ENCODE assay signal across 18 cellular contexts in the genomic region with DNA sequence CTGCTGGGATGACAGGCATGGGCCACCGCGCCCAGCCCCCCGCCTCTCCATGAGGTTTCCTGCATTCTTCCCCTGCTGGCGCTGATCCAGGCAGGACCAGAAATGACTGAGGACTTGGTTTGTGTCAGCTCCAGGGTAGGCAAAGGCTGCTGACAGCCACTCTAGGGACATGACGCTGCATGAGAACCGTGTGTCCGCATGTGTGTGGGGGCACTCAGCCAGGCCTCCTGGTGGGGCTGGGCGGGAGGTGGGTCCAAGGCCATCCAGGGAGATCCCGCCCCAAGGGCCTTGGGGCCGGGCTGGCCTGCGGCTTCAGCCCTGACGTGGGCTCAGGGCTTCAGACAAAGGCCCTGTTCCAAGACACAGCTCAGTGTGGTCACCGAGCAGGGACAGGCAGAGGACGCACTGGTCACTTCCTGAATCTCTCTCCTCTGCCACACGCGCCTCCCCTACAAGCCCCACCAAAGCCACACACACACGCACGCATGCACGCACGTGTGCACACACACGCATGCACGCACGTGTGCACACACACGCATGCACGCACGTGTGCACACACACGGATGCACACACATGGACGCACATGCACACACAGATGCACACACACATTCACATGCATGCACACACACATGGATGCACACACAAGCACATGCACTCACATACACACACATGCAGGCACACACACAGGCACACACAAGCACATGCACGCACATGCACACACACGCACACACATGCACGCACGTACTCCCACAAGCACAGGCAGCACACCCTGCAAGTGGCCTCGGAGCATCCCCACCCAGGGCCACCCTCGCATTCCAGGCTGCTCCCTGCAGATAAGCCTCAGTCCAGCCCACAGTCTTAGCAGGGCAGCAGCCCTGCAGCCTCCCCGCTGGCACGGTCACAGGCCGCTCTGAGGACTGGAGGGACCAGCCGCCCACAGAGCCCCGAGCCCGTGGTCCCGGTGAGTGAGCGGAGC. TPM values are rescaled to one million over a fixed set of nuclear protein-coding genes. Genes with fewer than 3 reads are reported as not detected.
A peak's percentile ranks its signal among the peaks of the same experiment; 100 is the strongest.
DNase-seq lines count a peak whose midpoint lies in the region; ATAC-seq, FAIRE-seq and TF ChIP-seq lines count a peak whose summit lies in the region.
"Had no signal": no experiment of that assay in that cellular context is flagged by ENCODE, and none has a peak within 500 bp of the region (broad histone marks: within the 10 kb centered on the region; RNA-seq: fewer than 3 reads in every experiment).

No MANE protein-coding gene starts in this region.

- TF ChIP-seq EP300 in H1 (IDR thresholded peaks at IDR 0.05; ENCODE audit: borderline replicate concordance in 1 of 2, low read depth in 2 of 2, low read length in 2 of 2) = no peak

- H3K27me3 ChIP-seq in H1 (replicated peaks in 1 of 4; ENCODE audit: control insufficient read depth in 3 of 4, extremely low read depth in 1 of 4, insufficient read depth in 3 of 4, low read length in 3 of 4) = no peaks in the 10 kb centered on the region

- H2BK120ac ChIP-seq in H1 (replicated peaks; ENCODE audit: low read depth, low read length) = no peak overlapping the region

- peak overlapping the region; percentile 78 for H3K4ac ChIP-seq in H1 (replicated peaks; ENCODE audit: insufficient read length, low read depth, low read length)

- H3K27me3 Mint-ChIP-seq in type B pancreatic cell = no peaks in the 10 kb centered on the region
- H3K27me3 Mint-ChIP-seq: B cell had no signal

- no peak overlapping the region for H4K5ac ChIP-seq in H1 (ENCODE audit: insufficient read length, low read depth, low read length)

- no peak overlapping the region for H3K23ac ChIP-seq in H1 (ENCODE audit: insufficient read length)

- H3K36me3 Mint-ChIP-seq in type B pancreatic cell = no peaks in the 10 kb centered on the region
- H3K36me3 Mint-ChIP-seq: naive B cell had no signal

- H4K20me1 ChIP-seq in H1 (replicated peaks in 1 of 2; ENCODE audit: control insufficient read depth in 1 of 2, insufficient read depth in 2 of 2, low read length in 2 of 2) = peaks cover 2 to 5% of the 10 kb centered on the region in 2 experiments

- H3K56ac ChIP-seq in H1 (replicated peaks; ENCODE audit: insufficient read length, low read depth, low read length) = no peak overlapping the region

- no peak for TF ChIP-seq RAD21 in H1 (IDR thresholded peaks at IDR 0.05 in 1 of 2, conservative IDR thresholded peaks at IDR 0.05 in 1 of 2; ENCODE audit: low read depth in 2 of 2, low read length in 2 of 2)

- H3K9me3 Mint-ChIP-seq in type B pancreatic cell = no peaks in the 10 kb centered on the region
- H3K9me3 Mint-ChIP-seq: HFFc6 had no signal

- peaks cover 13% of the 10 kb centered on the region for H3K4me1 Mint-ChIP-seq in type B pancreatic cell (ENCODE audit: unreplicated experiment)
- H3K4me1 Mint-ChIP-seq: B cell had no signal

- no peak overlapping the region; the same call in 1 of the 2 replicates for H3K18ac ChIP-seq in H1 (ENCODE audit: extremely low read depth, low read length)

- CTCF ChIA-PET in HEK293 (lab: Yijun Ruan, JAX) (interaction anchor here (0.6 to 0.7 kb wide), 2 partner anchors 104 to 146 kb away, joined by 3 read pairs; no protein-coding TSS in a partner anchor), H1 (lab: Charles Lee; ENCODE audit: partially characterized antibody) (interaction anchor here (3.2 kb wide), 1 partner anchor 11 kb away, joined by 11 read pairs; no protein-coding TSS in a partner anchor)

- no peak overlapping the region for H3K4me3 Mint-ChIP-seq in type B pancreatic cell
- H3K4me3 Mint-ChIP-seq: B cell, HFFc6, naive B cell had no signal

- H3K4me3 ChIP-seq in AG10803 (ENCODE audit: low read length) (no peak overlapping the region), HEK293 (ENCODE audit: low read depth, low read length) (no peak overlapping the region), H1 (ENCODE audit: extremely low read depth in 1 of 4, insufficient read depth in 2 of 4, low read depth in 3 of 4, low read length in 4 of 4) (no peak overlapping the region)
- H3K4me3 ChIP-seq: SJCRH30 had no signal

- POLR2A ChIA-PET in HEK293 (lab: Yijun Ruan, JAX) (interaction anchor here (0.6 kb wide), 1 partner anchor 57 kb away, joined by 6 read pairs; no protein-coding TSS in a partner anchor), H1 (lab: Charles Lee; ENCODE audit: partially characterized antibody) (interaction anchor here (0.7 to 2.0 kb wide), 5 partner anchors 16 to 241 kb away, joined by 3 to 8 read pairs (median 3); no protein-coding TSS in a partner anchor)

- H3K79me2 ChIP-seq in H1 (ENCODE audit: control insufficient read depth in 1 of 2, insufficient read depth in 2 of 2, low read length in 2 of 2) = no peaks in the 10 kb centered on the region

- peak overlapping the region; percentile 75; the same call in 1 of the 2 replicates for H2BK5ac ChIP-seq in H1 (ENCODE audit: low read depth, low read length)

- H2BK15ac ChIP-seq in H1 (ENCODE audit: low read length) = no peak overlapping the region; the same call in 1 of the 2 replicates

- H3K9ac ChIP-seq in H1 (replicated peaks in 1 of 4; ENCODE audit: extremely low read depth in 1 of 4, low read depth in 3 of 4, low read length in 3 of 4) = no peak overlapping the region; a peak in 1 of 7 replicates

- H4K91ac ChIP-seq in H1 (replicated peaks; ENCODE audit: insufficient read length, low read length) = no peak overlapping the region

- 0 out of 2 replicates have a peak overlapping the region, but pooled peaks have one; percentile 72 for H2BK20ac ChIP-seq in H1 (ENCODE audit: low read length)

- H3K4me1 ChIP-seq in HEK293 (ENCODE audit: control insufficient read depth, insufficient read depth, low read length) = no peaks in the 10 kb centered on the region
- H3K4me1 ChIP-seq in H1 (replicated peaks in 1 of 4; ENCODE audit: control insufficient read depth in 3 of 4, insufficient read depth in 4 of 4, low read length in 3 of 4) = no peaks in the 10 kb centered on the region; a peak in 1 of 7 replicates

- no peak overlapping the region for H3K4me2 ChIP-seq in H1 (ENCODE audit: insufficient read depth in 1 of 2, low read depth in 2 of 2, low read length in 2 of 2)

- no peak for TF ChIP-seq CTCF in AG10803 (conservative IDR thresholded peaks at IDR 0.05; ENCODE audit: low read length)
- no peak for TF ChIP-seq CTCF in HEK293 (tag by site-specific recombination; IDR thresholded peaks at IDR 0.05)
- no peak for TF ChIP-seq CTCF in H1 (IDR thresholded peaks at IDR 0.05; ENCODE audit: control extremely low read depth in 1 of 3, insufficient read depth in 1 of 3, low read depth in 1 of 3, low read length in 3 of 3)
- TF ChIP-seq CTCF in type B pancreatic cell (conservative IDR thresholded peaks at IDR 0.05) = no peak

- peak overlapping the region; percentile 97; the same call in 1 of the 2 replicates for H2BK12ac ChIP-seq in H1 (ENCODE audit: low read depth, low read length)

- DNase-seq in AG10803 (ENCODE audit: low read depth) (peak; percentile 31), H1 (ENCODE audit: low read depth in 1 of 2, low spot score in 2 of 2) (no peak), lung microvascular endothelial cell (ENCODE audit: low read depth in 2 of 2) (peak; percentile 59 to 81), T-helper 1 cell (no peak), type B pancreatic cell (ENCODE audit: extremely low spot score, unreplicated experiment) (no peak), ureter (ENCODE audit: low spot score) (no peak)
- DNase-seq: activated effector memory CD4-positive, alpha-beta T cell treated with anti-CD3 and anti-CD28 coated beads, Interleukin-2, amount 50 U/mL, for 16 hours; HFFc6; naive B cell; NCI-H1417 treated with DMSO at 0.1 percent for 48 hours; NCI-H510A; SJCRH30 had no signal

- no peaks in the 10 kb centered on the region for H3K79me1 ChIP-seq in H1 (ENCODE audit: low read depth, low read length)

- 93% methylated on average over 42 of the region's 42 CpGs; no CpG with 5 or more reads in 1 of the 2 experiments for WGBS in H1 (ENCODE audit: extremely low coverage in 1 of 2, insufficient coverage in 1 of 2, insufficient read length in 1 of 2, insufficient replicate concordance in 2 of 2, low coverage in 1 of 2, low lambda C conversion rate in 2 of 2, missing lambda C conversion rate in 1 of 2), 2 experiments

- ATAC-seq in GM21423 (IDR thresholded peaks at IDR 0.05; ENCODE audit: unreplicated experiment) = no peak

- no peak for TF ChIP-seq POLR2A in H1 (IDR thresholded peaks at IDR 0.05; ENCODE audit: control extremely low read depth in 1 of 2, low read depth in 2 of 2, low read length in 2 of 2)

- no peak for FAIRE-seq in H1 (lab: Jason Lieb, UNC)
- FAIRE-seq: G401.6, islet of Langerhans had no signal

- H3K23me2 ChIP-seq in H1 (ENCODE audit: low read depth, low read length) = no peaks in the 10 kb centered on the region

- no peak overlapping the region for H3K14ac ChIP-seq in H1 (ENCODE audit: insufficient read length)

- no peak overlapping the region for H2AFZ ChIP-seq in H1 (ENCODE audit: low read length)

- H4K8ac ChIP-seq in H1 (ENCODE audit: extremely low read depth, insufficient read depth, low read length) = peak overlapping the region; percentile 79

- no peak overlapping the region for H3K27ac Mint-ChIP-seq in type B pancreatic cell
- H3K27ac Mint-ChIP-seq: B cell, HFFc6, naive B cell had no signal

- H2AK5ac ChIP-seq in H1 (ENCODE audit: low read depth, low read length) = peak overlapping the region; percentile 94; the same call in 1 of the 2 replicates

- H3K9me3 ChIP-seq in HEK293 (ENCODE audit: control insufficient read depth, insufficient read depth, low read depth, low read length) (no peaks in the 10 kb centered on the region), H1 (ENCODE audit: insufficient read depth in 2 of 2, low read depth in 1 of 2, low read length in 1 of 2) (no peaks in the 10 kb centered on the region)
- H3K9me3 ChIP-seq: SJCRH30 had no signal

- H3K36me3 ChIP-seq in HEK293 (ENCODE audit: control insufficient read depth in 2 of 2, insufficient read depth in 1 of 2, low read length in 2 of 2) = peaks cover 0 to 8% of the 10 kb centered on the region in 2 experiments; a peak in 1 of 3 replicates
- H3K36me3 ChIP-seq in H1 (ENCODE audit: control insufficient read depth in 2 of 4, insufficient read depth in 4 of 4, low read length in 3 of 4) = peaks cover 0 to 3% (median 0%) of the 10 kb centered on the region in 4 experiments; a peak in 3 of 8 replicates
- H3K36me3 ChIP-seq: SJCRH30 had no signal

- H3K27ac ChIP-seq in HEK293 (ENCODE audit: extremely low read depth, low read depth, low read length) = no peak overlapping the region
- H3K27ac ChIP-seq in H1 (ENCODE audit: low read depth, low read length) = no peak overlapping the region
- H3K27ac ChIP-seq: SJCRH30 had no signal

RNA-seq across cellular contexts. Expression of gene TMEM204, which starts 5.3 kb away (rescaled TPM):
- not detected in 2 replicates for total RNA-seq in H1 (2021; fragmentation: NEBNext Ultra II Directional; extraction: Animal tissue kit (Norgen Biotek cat#: 25700))
- polyA plus RNA-seq in H1 (2011; rRNA removed) = 0.03 TPM in 1 of 2 replicates, not detected in the other
- 0.05 TPM for polyA plus RNA-seq in H1 (2011; cell fraction: cytosol; rRNA removed)
- polyA plus RNA-seq in H1 (2011; cell fraction: nucleus; rRNA removed) = not detected
- 0.12 to 0.37 TPM (median 0.21 TPM) in 4 replicates for polyA plus RNA-seq in H1 (2012, experiment 1 of 2)
- 0.16 TPM for polyA plus RNA-seq in H1 (2012, experiment 2 of 2)
- 0.08 TPM for polyA plus RNA-seq in H1 (2013, experiment 1 of 2)
- polyA plus RNA-seq in H1 (2013, experiment 2 of 2) = 0.02 TPM
- not detected in 2 replicates for polyA minus RNA-seq in H1 (2011; rRNA and poly(A)+ RNA removed)
- not detected for polyA minus RNA-seq in H1 (2011; cell fraction: cytosol; rRNA and poly(A)+ RNA removed)
- not detected for polyA minus RNA-seq in H1 (2011; cell fraction: nucleus; rRNA and poly(A)+ RNA removed)
- total RNA-seq in lung microvascular endothelial cell = 89.6 and 101 TPM in 2 replicates
- total RNA-seq in type B pancreatic cell (ENCODE audit: low replicate concordance) = 1.0 TPM in 1 of 2 replicates, not detected in the other
- total RNA-seq in ureter = 32.8 TPM

RNA-seq across cellular contexts. Expression of gene TELO2, which starts 35.0 kb away (rescaled TPM):
- 64.8 and 66.4 TPM in 2 replicates for total RNA-seq in H1 (2021; fragmentation: NEBNext Ultra II Directional; extraction: Animal tissue kit (Norgen Biotek cat#: 25700))
- polyA plus RNA-seq in H1 (2011; rRNA removed) = 39.3 and 72.9 TPM in 2 replicates
- 61.2 TPM for polyA plus RNA-seq in H1 (2011; cell fraction: cytosol; rRNA removed)
- 382 TPM for polyA plus RNA-seq in H1 (2011; cell fraction: nucleus; rRNA removed)
- 39.6 to 74.2 TPM (median 66.1 TPM) in 4 replicates for polyA plus RNA-seq in H1 (2012, experiment 1 of 2)
- 42.5 TPM for polyA plus RNA-seq in H1 (2012, experiment 2 of 2)
- 37.6 TPM for polyA plus RNA-seq in H1 (2013, experiment 1 of 2)
- 33.1 TPM for polyA plus RNA-seq in H1 (2013, experiment 2 of 2)
- 12.1 and 13.9 TPM in 2 replicates for polyA minus RNA-seq in H1 (2011; rRNA and poly(A)+ RNA removed)
- polyA minus RNA-seq in H1 (2011; cell fraction: cytosol; rRNA and poly(A)+ RNA removed) = 34.6 TPM
- 65.3 TPM for polyA minus RNA-seq in H1 (2011; cell fraction: nucleus; rRNA and poly(A)+ RNA removed)
- total RNA-seq in lung microvascular endothelial cell (10.2 and 17.9 TPM in 2 replicates), type B pancreatic cell (ENCODE audit: low replicate concordance) (39.3 and 65.4 TPM in 2 replicates), ureter (58.7 TPM)

RNA-seq across cellular contexts. Expression of gene PTX4, which starts 39.4 kb away (rescaled TPM):
- total RNA-seq in H1 (2021; fragmentation: NEBNext Ultra II Directional; extraction: Animal tissue kit (Norgen Biotek cat#: 25700)) = not detected in 2 replicates
- not detected in 2 replicates for polyA plus RNA-seq in H1 (2011; rRNA removed)
- 0.10 TPM for polyA plus RNA-seq in H1 (2011; cell fraction: cytosol; rRNA removed)
- polyA plus RNA-seq in H1 (2011; cell fraction: nucleus; rRNA removed) = 0.10 TPM
- polyA plus RNA-seq in H1 (2012, experiment 1 of 2) = not detected in 4 replicates
- polyA plus RNA-seq in H1 (2012, experiment 2 of 2) = not detected
- polyA plus RNA-seq in H1 (2013, experiment 1 of 2) = 0.14 TPM
- 0.04 TPM for polyA plus RNA-seq in H1 (2013, experiment 2 of 2)
- 0.13 TPM in 1 of 2 replicates, not detected in the other for polyA minus RNA-seq in H1 (2011; rRNA and poly(A)+ RNA removed)
- not detected for polyA minus RNA-seq in H1 (2011; cell fraction: cytosol; rRNA and poly(A)+ RNA removed)
- not detected for polyA minus RNA-seq in H1 (2011; cell fraction: nucleus; rRNA and poly(A)+ RNA removed)
- total RNA-seq in lung microvascular endothelial cell = under 0.01 TPM in 1 of 2 replicates, not detected in the other
- not detected in 2 replicates for total RNA-seq in type B pancreatic cell (ENCODE audit: low replicate concordance)
- 0.34 TPM for total RNA-seq in ureter
- total RNA-seq: B cell, cerebellum, SJCRH30 had no signal

RNA-seq across cellular contexts. Expression of gene CLCN7, which starts 53.3 kb away (rescaled TPM):
- total RNA-seq in H1 (2021; fragmentation: NEBNext Ultra II Directional; extraction: Animal tissue kit (Norgen Biotek cat#: 25700)) = 76.5 and 81.5 TPM in 2 replicates
- polyA plus RNA-seq in H1 (2011; rRNA removed) = 38.6 and 79.6 TPM in 2 replicates
- polyA plus RNA-seq in H1 (2011; cell fraction: cytosol; rRNA removed) = 41.1 TPM
- polyA plus RNA-seq in H1 (2011; cell fraction: nucleus; rRNA removed) = 372 TPM
- polyA plus RNA-seq in H1 (2012, experiment 1 of 2) = 64.4 to 95.0 TPM (median 79.5 TPM) in 4 replicates
- polyA plus RNA-seq in H1 (2012, experiment 2 of 2) = 57.4 TPM
- 61.1 TPM for polyA plus RNA-seq in H1 (2013, experiment 1 of 2)
- 57.1 TPM for polyA plus RNA-seq in H1 (2013, experiment 2 of 2)
- 30.3 and 38.3 TPM in 2 replicates for polyA minus RNA-seq in H1 (2011; rRNA and poly(A)+ RNA removed)
- 33.2 TPM for polyA minus RNA-seq in H1 (2011; cell fraction: cytosol; rRNA and poly(A)+ RNA removed)
- 76.7 TPM for polyA minus RNA-seq in H1 (2011; cell fraction: nucleus; rRNA and poly(A)+ RNA removed)
- total RNA-seq in lung microvascular endothelial cell (62.5 and 69.8 TPM in 2 replicates), type B pancreatic cell (ENCODE audit: low replicate concordance) (91.9 and 98.1 TPM in 2 replicates), ureter (77.5 TPM)

Comparison
In these comparisons a context has a peak if more than half of its experiments do, and no peak if none do; other contexts are left out.
1. DNase-seq: peak in AG10803 (single experiment) and lung microvascular endothelial cell (2 of 2); none in H1 (0 of 2), T-helper 1 cell (0 of 5), type B pancreatic cell (single experiment) and ureter (single experiment).
2. RNA of gene TMEM204, which starts 5.3 kb away (total RNA-seq): 89.6 to 101 TPM in lung microvascular endothelial cell and 32.8 TPM in ureter (single experiment); 1.0 TPM in type B pancreatic cell and not detected in H1; every median in the first group is over 10 times any median in the second.